In the genomic region with DNA sequence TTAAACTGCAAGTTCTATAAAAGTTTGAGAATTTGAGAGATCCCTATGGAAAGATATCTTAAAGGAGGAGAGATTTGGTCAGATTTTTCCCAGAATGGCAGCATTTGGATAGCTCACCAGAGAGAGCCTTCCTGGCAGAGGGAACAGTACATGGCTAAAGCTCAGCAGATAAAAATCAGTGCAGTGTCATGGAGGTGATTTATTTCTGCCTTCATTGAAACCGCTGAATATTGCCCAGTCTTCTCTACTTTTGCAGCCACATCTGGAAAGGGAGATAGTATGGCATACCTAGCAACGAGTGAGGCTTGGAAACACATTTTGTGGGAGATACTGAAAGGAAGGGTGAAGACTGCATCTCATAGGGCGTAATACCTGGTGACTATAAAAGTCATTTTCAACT, we compare ENCODE assay signal across 27 cellular contexts.
"Had no signal": no experiment of that assay in that cellular context is flagged by ENCODE, and none has a peak within 500 bp of the region (broad histone marks: within the 10 kb centered on the region; RNA-seq: fewer than 3 reads in every experiment).

No MANE protein-coding gene starts in this region.

- H3K4me3 ChIP-seq: stomach, suprapubic skin, testis, thoracic aorta, thyroid gland, tibial artery, tibial nerve, transverse colon, upper lobe of left lung, upper lobe of right lung, uterus, vagina had no signal

- FAIRE-seq: urothelium cell line had no signal

- H3K9me3 ChIP-seq: stomach, suprapubic skin, testis, thoracic aorta, thyroid gland, tibial artery, tibial nerve, transverse colon, upper lobe of left lung, upper lobe of right lung, uterus, vagina had no signal

- H3K27me3 ChIP-seq: stomach, suprapubic skin, testis, thyroid gland, tibial artery, tibial nerve, transverse colon, upper lobe of left lung, upper lobe of right lung, uterus, vagina had no signal

- H3K4me1 ChIP-seq: stomach, suprapubic skin, testis, tibial nerve, transverse colon, upper lobe of left lung, upper lobe of right lung, uterus, vagina had no signal

- H3K36me3 ChIP-seq: stomach, suprapubic skin, thoracic aorta, thyroid gland, tibial artery, tibial nerve, transverse colon, upper lobe of left lung, upper lobe of right lung, uterus, vagina had no signal

- DNase-seq: stimulated activated CD4-positive, alpha-beta T cell treated with anti-CD3 and anti-CD28 coated beads, Interleukin-2, amount 100 ng/mL, for 48 hours; stimulated activated CD4-positive, alpha-beta T cell treated with anti-CD3 and anti-CD28 coated beads, Interleukin-4, amount 100 ng/mL, for 1 hour; stimulated activated CD4-positive, alpha-beta T cell treated with anti-CD3 and anti-CD28 coated beads, Interleukin-4, amount 100 ng/mL, for 24 hours; stimulated activated CD4-positive, alpha-beta T cell treated with anti-CD3 and anti-CD28 coated beads, Interleukin-4, amount 100 ng/mL, for 4 hours; stimulated activated CD8-positive, alpha-beta memory T cell treated with anti-CD3 and anti-CD28 coated beads, Interleukin-4, amount 100 ng/mL, for 48 hours; stimulated activated naive B cell treated with anti-CD40 and anti-IgM and Interleukin-4, amounts not matched to agents 10 μg/mL and 1 μg/mL and 100 μg/mL, for 72 hours; stimulated activated naive CD4-positive, alpha-beta T cell; stimulated activated naive CD4-positive, alpha-beta T cell treated with Interleukin-2 at 50 U/mL for 16 hours; stimulated activated naive CD8-positive, alpha-beta T cell treated with anti-CD3 and anti-CD28 coated beads, Interleukin-15, amount 100 ng/mL, for 72 hours; stimulated activated naive CD8-positive, alpha-beta T cell treated with anti-CD3 and anti-CD28 coated beads, Interleukin-15, Interleukin-2, amounts not matched to agents 100 U/mL and 50 U/mL, for 24 hours; stomach; substantia nigra; testis; thyroid gland; tibial artery; transverse colon; trophoblast cell; upper lobe of left lung; upper lobe of right lung; uterus had no signal

- ATAC-seq: stimulated activated effector memory CD8-positive, alpha-beta T cell treated with anti-CD3 and anti-CD28 coated beads, Interleukin-12 subunit alpha, Interleukin-12 subunit beta, amount 100 ng/mL, for 72 hours; stimulated activated memory B cell treated with anti-CD40 and anti-IgM and Interleukin-4, amounts not matched to agents 10 μg/mL and 1 μg/mL and 100 μg/mL, for 72 hours; stimulated activated naive B cell treated with anti-CD40 and anti-IgM and Interleukin-4, amounts not matched to agents 10 μg/mL and 1 μg/mL and 100 μg/mL, for 72 hours; stimulated activated naive CD8-positive, alpha-beta T cell treated with anti-CD3 and anti-CD28 coated beads, Interleukin-15, amount 100 ng/mL, for 72 hours; stimulated activated naive CD8-positive, alpha-beta T cell treated with anti-CD3 and anti-CD28 coated beads, Interleukin-15, Interleukin-2, amounts not matched to agents 100 U/mL and 50 U/mL, for 24 hours; upper lobe of right lung had no signal

- H3K27ac ChIP-seq: stomach, suprapubic skin, testis, thoracic aorta, thyroid gland, tibial artery, tibial nerve, transverse colon, upper lobe of left lung, upper lobe of right lung, uterus, vagina had no signal
